In the genomic region with DNA sequence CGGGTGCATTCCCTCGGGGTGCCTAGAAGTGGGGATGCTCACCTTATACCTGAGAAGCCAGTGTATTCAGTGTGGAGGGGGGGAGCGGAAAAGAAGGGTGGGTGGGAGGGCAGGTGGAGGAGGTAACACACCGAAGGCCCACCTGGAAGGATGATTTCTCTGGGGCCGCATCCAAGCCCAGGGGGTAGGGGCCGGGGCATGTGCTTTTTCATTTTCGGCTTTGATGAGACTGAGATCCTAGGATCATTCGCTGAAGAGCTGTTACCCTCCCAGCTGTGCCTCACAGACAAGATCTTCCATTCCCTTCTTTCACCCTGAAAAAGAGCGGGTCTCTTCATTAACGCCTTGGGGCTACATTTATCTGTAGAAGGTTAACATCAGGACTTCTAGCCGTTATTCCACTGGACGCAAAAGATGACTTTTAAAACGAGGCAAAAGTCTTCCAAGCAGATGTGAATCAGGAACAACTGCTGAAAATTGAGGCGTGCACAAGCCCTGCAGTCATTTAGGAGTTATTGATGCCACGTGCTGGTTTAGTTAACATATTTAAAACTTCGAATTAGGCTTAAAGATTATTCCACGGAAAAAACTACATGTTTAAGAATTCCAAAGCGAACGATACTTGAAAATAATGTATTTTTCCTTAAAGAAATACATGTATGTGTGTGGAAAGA, we compare ENCODE assay signal across 8 cellular contexts. TPM values are rescaled to one million over a fixed set of nuclear protein-coding genes. Genes with fewer than 3 reads are reported as not detected.
DNase-seq lines count a peak whose midpoint lies in the region; ATAC-seq, FAIRE-seq and TF ChIP-seq lines count a peak whose summit lies in the region.

No MANE protein-coding gene starts in this region.

- 0 out of 2 replicates have a peak overlapping the region, but pooled peaks have one; percentile 73 for H3K9ac ChIP-seq in HepG2 (ENCODE audit: insufficient read depth, low read depth, low read length)

- no peak for TF ChIP-seq CTCF in HepG2 (CRISPR knock-in tag; IDR thresholded peaks at IDR 0.05)

- H3K27ac Mint-ChIP-seq in activated naive CD4-positive, alpha-beta T cell treated with anti-CD3 and anti-CD28 coated beads, Interleukin-2, amount 10 ng/mL, durations not matched to agents 7 days and 5 days: no peak overlapping the region
- H3K27ac Mint-ChIP-seq in activated naive CD4-positive, alpha-beta T cell treated with anti-CD3 and anti-CD28 coated beads, Interleukin-2, amount 50 U/mL, for 72 hours: no peak overlapping the region
- no peak overlapping the region for H3K27ac Mint-ChIP-seq in activated naive CD8-positive, alpha-beta T cell

- BruUV-seq in HepG2 (replicated peaks; lab: Mats Ljungman, UMichigan): TSS peak; percentile 71

- ATAC-seq in activated naive CD4-positive, alpha-beta T cell treated with anti-CD3 and anti-CD28 coated beads, Interleukin-2, amount 50 U/mL, for 72 hours: no peak
- ATAC-seq in HepG2 (no peak), HG02642 (IDR thresholded peaks at IDR 0.05; ENCODE audit: poor library complexity, unreplicated experiment) (no peak), GM18520 (IDR thresholded peaks at IDR 0.05; ENCODE audit: unreplicated experiment) (no peak)

- peak overlapping the region; percentile 63 to 85 (median 84); a peak in 5 of 6 replicates for H3K4me3 ChIP-seq in HepG2 (replicated peaks in 1 of 3; ENCODE audit: insufficient read depth in 1 of 3, low read depth in 2 of 3, low read length in 3 of 3)
- peak overlapping the region; percentile 76 for H3K4me3 ChIP-seq in urinary bladder (ENCODE audit: low read depth, low read length)

- no peaks in the 10 kb centered on the region for H3K79me2 ChIP-seq in HepG2 (ENCODE audit: insufficient read depth, low read length)

- H3K4me1 Mint-ChIP-seq in activated naive CD4-positive, alpha-beta T cell treated with anti-CD3 and anti-CD28 coated beads, Interleukin-2, amount 10 ng/mL, durations not matched to agents 7 days and 5 days: peaks cover 24% of the 10 kb centered on the region
- H3K4me1 Mint-ChIP-seq in activated naive CD8-positive, alpha-beta T cell (ENCODE audit: low read depth): peaks cover 12% of the 10 kb centered on the region

- H3K27me3 ChIP-seq in HepG2 (ENCODE audit: control insufficient read depth in 1 of 2, insufficient read depth in 2 of 2, low read length in 2 of 2): no peaks in the 10 kb centered on the region; a peak in 1 of 5 replicates

- TF ChIP-seq EP300 in HepG2 (IDR thresholded peaks at IDR 0.05; ENCODE audit: low read depth in 2 of 2, low read length in 2 of 2): no peak
- TF ChIP-seq EP300 in HepG2 (CRISPR knock-in tag; IDR thresholded peaks at IDR 0.05; ENCODE audit: borderline replicate concordance): no peak

- no peak overlapping the region for H2AFZ ChIP-seq in HepG2 (ENCODE audit: low read length)

- POLR2A ChIA-PET in HepG2 (lab: Yijun Ruan, JAX): no interaction called here

- CTCF ChIA-PET in activated naive CD4-positive, alpha-beta T cell treated with anti-CD3 and anti-CD28 coated beads, Interleukin-2, amount 10 ng/mL, durations not matched to agents 7 days and 5 days (lab: Charles Lee): interaction anchor here (0.8 kb wide), 1 partner anchor 24 kb away, joined by 3 read pairs; no protein-coding TSS in a partner anchor
- CTCF ChIA-PET in HepG2 (lab: Yijun Ruan, JAX; ENCODE audit: low intra/inter-chr PET ratio, low total read pairs): no interaction called here

- peaks cover 33% of the 10 kb centered on the region for H3K27me3 Mint-ChIP-seq in activated naive CD4-positive, alpha-beta T cell treated with anti-CD3 and anti-CD28 coated beads, Interleukin-2, amount 10 ng/mL, durations not matched to agents 7 days and 5 days
- H3K27me3 Mint-ChIP-seq in activated naive CD8-positive, alpha-beta T cell: no peaks in the 10 kb centered on the region

- H3K36me3 ChIP-seq in HepG2 (replicated peaks in 1 of 2; ENCODE audit: control insufficient read depth in 1 of 2, insufficient read depth in 2 of 2, low read length in 2 of 2): no peaks in the 10 kb centered on the region
- no peaks in the 10 kb centered on the region for H3K36me3 ChIP-seq in urinary bladder (ENCODE audit: insufficient read depth)

- peaks cover 36% of the 10 kb centered on the region for H3K4me1 ChIP-seq in HepG2 (ENCODE audit: insufficient read depth, low read length)
- no peaks in the 10 kb centered on the region for H3K4me1 ChIP-seq in urinary bladder (ENCODE audit: insufficient read depth)

- no peak for TF ChIP-seq RAD21 in HepG2 (CRISPR knock-in tag; IDR thresholded peaks at IDR 0.05)

- H3K36me3 Mint-ChIP-seq in activated naive CD4-positive, alpha-beta T cell treated with anti-CD3 and anti-CD28 coated beads, Interleukin-2, amount 10 ng/mL, durations not matched to agents 7 days and 5 days: peaks cover 2% of the 10 kb centered on the region
- no peaks in the 10 kb centered on the region for H3K36me3 Mint-ChIP-seq in activated naive CD4-positive, alpha-beta T cell treated with anti-CD3 and anti-CD28 coated beads, Interleukin-2, amount 50 U/mL, for 72 hours
- H3K36me3 Mint-ChIP-seq in activated naive CD8-positive, alpha-beta T cell: no peaks in the 10 kb centered on the region

- no peak for DNase-seq in activated naive CD4-positive, alpha-beta T cell treated with anti-CD3 and anti-CD28 coated beads, Interleukin-2, amount 10 ng/mL, durations not matched to agents 7 days and 5 days
- DNase-seq in activated naive CD4-positive, alpha-beta T cell treated with anti-CD3 and anti-CD28 coated beads, Interleukin-2, amount 50 U/mL, for 72 hours (ENCODE audit: low spot score in 2 of 2): no peak
- DNase-seq in HepG2 (ENCODE audit: low spot score) (no peak), occipital lobe (lab: John Stamatoyannopoulos, UW) (no peak)

- no peaks in the 10 kb centered on the region for H4K20me1 ChIP-seq in HepG2 (ENCODE audit: insufficient read depth, low read length)

- in situ Hi-C loops in HepG2 (cut with HindIII; ENCODE audit: extremely low pct_ligation_motif_present, low pct_unique_long_range_greater_than_20kb): no loop called here

- FAIRE-seq in HepG2 (lab: Jason Lieb, UNC): peak; percentile 18

- intact Hi-C loops in HepG2 (cut with micrococcal nuclease; ENCODE audit: unreplicated experiment): loop anchor here (5.0 kb wide), 2 partner anchors 35 to 70 kb away; no protein-coding TSS in a partner anchor

- no peaks in the 10 kb centered on the region for H3K9me3 Mint-ChIP-seq in activated naive CD4-positive, alpha-beta T cell treated with anti-CD3 and anti-CD28 coated beads, Interleukin-2, amount 10 ng/mL, durations not matched to agents 7 days and 5 days
- H3K9me3 Mint-ChIP-seq in activated naive CD4-positive, alpha-beta T cell treated with anti-CD3 and anti-CD28 coated beads, Interleukin-2, amount 50 U/mL, for 72 hours: no peaks in the 10 kb centered on the region
- H3K9me3 Mint-ChIP-seq in activated naive CD8-positive, alpha-beta T cell (ENCODE audit: low read depth): no peaks in the 10 kb centered on the region

- WGBS in HepG2 (ENCODE audit: low lambda C conversion rate): 70% methylated on average over 19 of the region's 19 CpGs
- WGBS in urinary bladder: 24% methylated on average over 19 of the region's 19 CpGs

- H3K4me2 ChIP-seq in HepG2 (ENCODE audit: low read depth, low read length): peak overlapping the region; percentile 92

- no peak overlapping the region for H3K27ac ChIP-seq in HepG2 (ENCODE audit: extremely low read length, insufficient read depth, low read length)
- no peak overlapping the region for H3K27ac ChIP-seq in urinary bladder (ENCODE audit: low read depth)

- H3K4me3 Mint-ChIP-seq in activated naive CD4-positive, alpha-beta T cell treated with anti-CD3 and anti-CD28 coated beads, Interleukin-2, amount 10 ng/mL, durations not matched to agents 7 days and 5 days: peak overlapping the region; percentile 75
- peak overlapping the region; percentile 82 for H3K4me3 Mint-ChIP-seq in activated naive CD8-positive, alpha-beta T cell

- no peak for TF ChIP-seq POLR2A in HepG2 (IDR thresholded peaks at IDR 0.05; ENCODE audit: insufficient read depth in 1 of 2, low read depth in 2 of 2, low read length in 2 of 2)

- H3K9me3 ChIP-seq in HepG2 (ENCODE audit: low read length): no peaks in the 10 kb centered on the region

TF ChIP-seq in HepG2, 621 proteins besides CTCF, POLR2A, EP300 and RAD21 (continues in another document):
- TF ChIP-seq TBX2 (CRISPR knock-in tag; IDR thresholded peaks at IDR 0.05; ENCODE audit: borderline replicate concordance) (no peak), ATM (IDR thresholded peaks at IDR 0.05; ENCODE audit: borderline replicate concordance) (no peak), ZNF570 (CRISPR knock-in tag; IDR thresholded peaks at IDR 0.05; ENCODE audit: borderline replicate concordance) (no peak), ZNF44 (CRISPR knock-in tag; IDR thresholded peaks at IDR 0.05) (no peak), ELF3 (CRISPR knock-in tag; IDR thresholded peaks at IDR 0.05) (no peak)

RNA-seq across cellular contexts. Expression of gene LMO7, which starts 1.1 kb away (rescaled TPM):
- total RNA-seq in activated naive CD4-positive, alpha-beta T cell treated with anti-CD3 and anti-CD28 coated beads, Interleukin-2, amount 50 U/mL, for 72 hours: 10 to 100 TPM; 12.5 to 31.1 TPM
- total RNA-seq in HepG2 (2016; rRNA removed; fragmentation: Illumina TruSeq; extraction: Trizol) (47.7 and 121 TPM in 2 replicates), urinary bladder (79.7 TPM), occipital lobe (132 TPM)
- 14.4 and 17.3 TPM in 2 replicates for total RNA-seq in HepG2 (2016; cell fraction: cytosol; rRNA removed; fragmentation: Illumina TruSeq; extraction: Trizol; ENCODE audit: low read depth)
- 41.5 and 129 TPM in 2 replicates for total RNA-seq in HepG2 (2016; cell fraction: insoluble cytoplasmic fraction; rRNA removed; fragmentation: Illumina TruSeq; extraction: Trizol)
- 23.0 and 30.9 TPM in 2 replicates for total RNA-seq in HepG2 (2016; cell fraction: membrane; rRNA removed; fragmentation: Illumina TruSeq; extraction: Trizol)
- 246 and 252 TPM in 2 replicates for total RNA-seq in HepG2 (2016; cell fraction: nucleus; rRNA removed; fragmentation: Illumina TruSeq; extraction: Trizol)
- polyA plus RNA-seq in HepG2 (2011; rRNA removed) (31.4 and 34.0 TPM in 2 replicates), urinary bladder (6.8 TPM)
- polyA plus RNA-seq in HepG2 (2011; cell fraction: cytosol; rRNA removed): 9.1 and 11.5 TPM in 2 replicates
- 216 and 237 TPM in 2 replicates for polyA plus RNA-seq in HepG2 (2011; cell fraction: nucleus; rRNA removed)
- 50.1 and 98.6 TPM in 2 replicates for polyA plus RNA-seq in HepG2 (2012)
- 1.3 and 1.8 TPM in 2 replicates for polyA plus RNA-seq in HepG2 (2016; cell fraction: cytosol; fragmentation: Illumina TruSeq; extraction: Trizol; ENCODE audit: low read depth)
- polyA plus RNA-seq in HepG2 (2016; cell fraction: insoluble cytoplasmic fraction; fragmentation: Illumina TruSeq; extraction: Trizol; ENCODE audit: low read depth): 21.5 and 26.6 TPM in 2 replicates
- 4.6 TPM in 2 replicates for polyA plus RNA-seq in HepG2 (2016; cell fraction: membrane; fragmentation: Illumina TruSeq; extraction: Trizol; ENCODE audit: low read depth)
- 237 TPM in 2 replicates for polyA plus RNA-seq in HepG2 (2016; cell fraction: nucleus; fragmentation: Illumina TruSeq; extraction: Trizol; ENCODE audit: insufficient read depth, low read depth)
- polyA minus RNA-seq in HepG2 (2011; rRNA and poly(A)+ RNA removed; ENCODE audit: low replicate concordance): 45.7 and 74.9 TPM in 2 replicates
- 28.7 and 31.4 TPM in 2 replicates for polyA minus RNA-seq in HepG2 (2011; cell fraction: cytosol; rRNA and poly(A)+ RNA removed)
- polyA minus RNA-seq in HepG2 (2011; cell fraction: nucleus; rRNA and poly(A)+ RNA removed): 322 and 350 TPM in 2 replicates
